ENCODE assay signal across 8 cellular contexts in the genomic region with DNA sequence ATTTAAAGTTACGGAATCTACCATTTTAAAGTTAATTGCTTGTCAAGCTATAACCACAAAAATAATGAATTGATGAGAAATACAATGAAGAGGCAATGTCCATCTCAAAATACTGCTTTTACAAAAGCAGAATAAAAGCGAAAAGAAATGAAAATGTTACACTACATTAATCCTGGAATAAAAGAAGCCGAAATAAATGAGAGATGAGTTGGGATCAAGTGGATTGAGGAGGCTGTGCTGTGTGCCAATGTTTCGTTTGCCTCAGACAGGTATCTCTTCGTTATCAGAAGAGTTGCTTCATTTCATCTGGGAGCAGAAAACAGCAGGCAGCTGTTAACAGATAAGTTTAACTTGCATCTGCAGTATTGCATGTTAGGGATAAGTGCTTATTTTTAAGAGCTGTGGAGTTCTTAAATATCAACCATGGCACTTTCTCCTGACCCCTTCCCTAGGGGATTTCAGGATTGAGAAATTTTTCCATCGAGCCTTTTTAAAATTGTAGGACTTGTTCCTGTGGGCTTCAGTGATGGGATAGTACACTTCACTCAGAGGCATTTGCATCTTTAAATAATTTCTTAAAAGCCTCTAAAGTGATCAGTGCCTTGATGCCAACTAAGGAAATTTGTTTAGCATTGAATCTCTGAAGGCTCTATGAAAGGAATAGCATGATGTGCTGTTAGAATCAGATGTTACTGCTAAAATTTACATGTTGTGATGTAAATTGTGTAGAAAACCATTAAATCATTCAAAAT. TPM values are rescaled to one million over a fixed set of nuclear protein-coding genes. Genes with fewer than 3 reads are reported as not detected.
A peak's percentile ranks its signal among the peaks of the same experiment; 100 is the strongest.
DNase-seq lines count a peak whose midpoint lies in the region; ATAC-seq, FAIRE-seq and TF ChIP-seq lines count a peak whose summit lies in the region.

No MANE protein-coding gene starts in this region.

- H3K79me2 ChIP-seq in OCI-LY3 (ENCODE audit: low read length) (peaks cover 88% of the 10 kb centered on the region), fibroblast of lung (ENCODE audit: control insufficient read depth, insufficient read depth, low read length) (peaks cover 88% of the 10 kb centered on the region)

- intact Hi-C loops in activated CD4-positive, alpha-beta memory T cell treated with anti-CD3 and anti-CD28 coated beads for 36 hours (cut with micrococcal nuclease) = no loop called here

- H3K36me3 Mint-ChIP-seq in activated CD4-positive, alpha-beta memory T cell treated with anti-CD3 and anti-CD28 coated beads for 36 hours = peaks cover 4% of the 10 kb centered on the region

- H3K9ac ChIP-seq in OCI-LY3 (ENCODE audit: low read length) (peak overlapping the region; percentile 99), fibroblast of lung (ENCODE audit: insufficient read depth, low read length) (peak overlapping the region; percentile 97)

- H3K4me1 Mint-ChIP-seq in activated CD4-positive, alpha-beta memory T cell treated with anti-CD3 and anti-CD28 coated beads for 36 hours (ENCODE audit: low read depth) = peaks cover 36% of the 10 kb centered on the region

- no peaks in the 10 kb centered on the region for H3K9me3 ChIP-seq in OCI-LY3 (ENCODE audit: insufficient read depth, low read length)
- no peaks in the 10 kb centered on the region for H3K9me3 ChIP-seq in fibroblast of lung (ENCODE audit: control insufficient read depth, insufficient read depth, low read depth, low read length)

- ATAC-seq in GM18520 (IDR thresholded peaks at IDR 0.05; ENCODE audit: unreplicated experiment) = no peak

- FAIRE-seq in GM12891 (lab: Jason Lieb, UNC) = no peak

- H2AFZ ChIP-seq in OCI-LY3 (ENCODE audit: low read depth, low read length) (no peak overlapping the region), fibroblast of lung (ENCODE audit: low read length) (no peak overlapping the region)

- TF ChIP-seq CTCF in OCI-LY3 (IDR thresholded peaks at IDR 0.05; ENCODE audit: low read depth, low read length) = no peak
- TF ChIP-seq CTCF in fibroblast of lung (conservative IDR thresholded peaks at IDR 0.05 in 1 of 2, IDR thresholded peaks at IDR 0.05 in 1 of 2; ENCODE audit: low read depth in 1 of 2, low read length in 2 of 2) = no peak
- no peak for TF ChIP-seq CTCF in retinal pigment epithelial cell (conservative IDR thresholded peaks at IDR 0.05; ENCODE audit: low read depth, low read length)

- no peaks in the 10 kb centered on the region for H3K27me3 ChIP-seq in OCI-LY3 (ENCODE audit: low read depth, low read length)
- H3K27me3 ChIP-seq in fibroblast of lung (ENCODE audit: control insufficient read depth, insufficient read depth, low read length) = no peaks in the 10 kb centered on the region

- H3K4me2 ChIP-seq in OCI-LY3 (ENCODE audit: low read length) = peak overlapping the region; percentile 95
- peak overlapping the region; percentile 3 for H3K4me2 ChIP-seq in fibroblast of lung (ENCODE audit: extremely low read depth, insufficient read depth, low read length)

- DNase-seq in GM12891 (ENCODE audit: insufficient read length, low spot score) (no peak), fibroblast of lung (ENCODE audit: low read depth in 2 of 2) (peak; percentile 39 to 68), retinal pigment epithelial cell (ENCODE audit: low read depth) (no peak), NCI-H187 treated with DMSO at 0.1 percent for 48 hours (lab: John Stamatoyannopoulos, UW) (no peak)
- DNase-seq in activated CD4-positive, alpha-beta memory T cell treated with anti-CD3 and anti-CD28 coated beads for 36 hours = no peak
- DNase-seq in effector CD4-positive, alpha-beta T cell = no peak

- CTCF ChIA-PET in activated CD4-positive, alpha-beta memory T cell treated with anti-CD3 and anti-CD28 coated beads for 36 hours (lab: Charles Lee) = interaction anchor here (1.0 to 2.0 kb wide), 4 partner anchors 78 to 173 kb away, joined by 3 to 16 read pairs (median 4); partner anchors contain the start of gene NEAT1

- H4K20me1 ChIP-seq in OCI-LY3 (ENCODE audit: insufficient read depth, low read length) = peaks cover 78% of the 10 kb centered on the region
- H4K20me1 ChIP-seq in fibroblast of lung (ENCODE audit: control insufficient read depth, extremely low read depth, insufficient read depth, low read length) = peaks cover 11% of the 10 kb centered on the region

- peak; percentile 99 for TF ChIP-seq POLR2A in GM12891 (IDR thresholded peaks at IDR 0.05; ENCODE audit: low read depth, low read length)

- peaks cover 14% of the 10 kb centered on the region for H3K27me3 Mint-ChIP-seq in activated CD4-positive, alpha-beta memory T cell treated with anti-CD3 and anti-CD28 coated beads for 36 hours

- peak overlapping the region; percentile 83 for H3K4me3 ChIP-seq in OCI-LY3 (ENCODE audit: low read length)
- peak overlapping the region; percentile 72 to 98 (median 76) for H3K4me3 ChIP-seq in fibroblast of lung (replicated peaks in 1 of 4; ENCODE audit: control extremely low read depth in 1 of 4, insufficient read depth in 1 of 4, low read depth in 3 of 4, low read length in 4 of 4)
- peak overlapping the region; percentile 99 for H3K4me3 ChIP-seq in retinal pigment epithelial cell (ENCODE audit: low read length)

- H3K4me1 ChIP-seq in OCI-LY3 (ENCODE audit: low read length) (peaks cover 63% of the 10 kb centered on the region), fibroblast of lung (ENCODE audit: control insufficient read depth, extremely low read depth, insufficient read depth, low read length) (no peaks in the 10 kb centered on the region)

- H3K27ac Mint-ChIP-seq in activated CD4-positive, alpha-beta memory T cell treated with anti-CD3 and anti-CD28 coated beads for 36 hours = no peak overlapping the region

- H3K4me3 Mint-ChIP-seq in activated CD4-positive, alpha-beta memory T cell treated with anti-CD3 and anti-CD28 coated beads for 36 hours = no peak overlapping the region

- no peaks in the 10 kb centered on the region for H3K9me3 Mint-ChIP-seq in activated CD4-positive, alpha-beta memory T cell treated with anti-CD3 and anti-CD28 coated beads for 36 hours

- H3K27ac ChIP-seq in OCI-LY3 (ENCODE audit: low read length) (peak overlapping the region; percentile 91), fibroblast of lung (ENCODE audit: insufficient read depth, low read length) (peak overlapping the region; percentile 100)

- peaks cover 77% of the 10 kb centered on the region for H3K36me3 ChIP-seq in OCI-LY3 (replicated peaks; ENCODE audit: low read depth, low read length)
- H3K36me3 ChIP-seq in fibroblast of lung (ENCODE audit: control insufficient read depth, insufficient read depth, low read length) = peaks cover 9% of the 10 kb centered on the region

- POLR2A ChIA-PET in activated CD4-positive, alpha-beta memory T cell treated with anti-CD3 and anti-CD28 coated beads for 36 hours (lab: Charles Lee) = interaction anchor here (1.0 to 26.8 kb wide), 8 partner anchors 8 to 170 kb away, joined by 3 to 4089 read pairs (median 6); partner anchors contain the start of genes DPF2, FRMD8, MALAT1 and NEAT1

TF ChIP-seq in GM12891, 5 proteins besides CTCF, POLR2A, EP300 and RAD21:
- TF ChIP-seq POLR2AphosphoS5 (IDR thresholded peaks at IDR 0.05; ENCODE audit: low read depth, low read length) = peak; percentile 100
- TF ChIP-seq PAX5 (IDR thresholded peaks at IDR 0.05; ENCODE audit: insufficient read depth, low read length, severe bottlenecking) = no peak
- peak; percentile 45; the same call in 1 of the 2 replicates for TF ChIP-seq TAF1 (IDR thresholded peaks at IDR 0.05; ENCODE audit: low read depth, low read length)
- TF ChIP-seq POU2F2 (IDR thresholded peaks at IDR 0.05; ENCODE audit: low read depth, low read length) = peak; percentile 86; the same call in 1 of the 2 replicates
- TF ChIP-seq SPI1 (IDR thresholded peaks at IDR 0.05; ENCODE audit: low read depth, low read length) = no peak
TF ChIP-seq in GM12891: peak in this region for 3.

RNA-seq across cellular contexts. Expression of gene MALAT1, which starts 4.2 kb away (rescaled TPM):
- polyA plus RNA-seq in GM12891 (2012; ENCODE audit: low read depth, missing spikeins) = 839 TPM
- total RNA-seq in fibroblast of lung = 14,068 and 21,991 TPM in 2 replicates
- polyA plus RNA-seq in fibroblast of lung = 482 and 583 TPM in 2 replicates
- polyA plus RNA-seq in fibroblast of lung (2012) = 274 and 335 TPM in 2 replicates
- polyA minus RNA-seq in fibroblast of lung (ENCODE audit: low replicate concordance) = 1,820 and 2,014 TPM in 2 replicates
- 1,000 to 10,000 TPM; 8,046 to 8,888 TPM for total RNA-seq in activated CD4-positive, alpha-beta memory T cell treated with anti-CD3 and anti-CD28 coated beads for 36 hours

RNA-seq across cellular contexts. Expression of gene SCYL1, which starts 21.9 kb away (rescaled TPM):
- 33.4 TPM for polyA plus RNA-seq in GM12891 (2012; ENCODE audit: low read depth, missing spikeins)
- 73.2 and 84.6 TPM in 2 replicates for total RNA-seq in fibroblast of lung
- 58.2 and 62.3 TPM in 2 replicates for polyA plus RNA-seq in fibroblast of lung
- polyA plus RNA-seq in fibroblast of lung (2012) = 71.8 and 83.3 TPM in 2 replicates
- 160 and 182 TPM in 2 replicates for polyA minus RNA-seq in fibroblast of lung (ENCODE audit: low replicate concordance)
- 10 to 100 TPM; 67.8 to 69.8 TPM for total RNA-seq in activated CD4-positive, alpha-beta memory T cell treated with anti-CD3 and anti-CD28 coated beads for 36 hours

RNA-seq across cellular contexts. Expression of gene LTBP3, which starts 55.1 kb away (rescaled TPM):
- polyA plus RNA-seq in GM12891 (2012; ENCODE audit: low read depth, missing spikeins) = 14.6 TPM
- 37.3 and 39.0 TPM in 2 replicates for total RNA-seq in fibroblast of lung
- 40.4 and 47.2 TPM in 2 replicates for polyA plus RNA-seq in fibroblast of lung
- polyA plus RNA-seq in fibroblast of lung (2012) = 65.8 and 68.7 TPM in 2 replicates
- polyA minus RNA-seq in fibroblast of lung (ENCODE audit: low replicate concordance) = 54.6 and 262 TPM in 2 replicates
- 10 to 100 TPM; 60.7 to 63.3 TPM for total RNA-seq in activated CD4-positive, alpha-beta memory T cell treated with anti-CD3 and anti-CD28 coated beads for 36 hours

Comparison
In these comparisons a context has a peak if more than half of its experiments do, and no peak if none do; other contexts are left out.
1. DNase-seq: peak in fibroblast of lung (2 of 2); none in GM12891 (single experiment), retinal pigment epithelial cell (single experiment), activated CD4-positive, alpha-beta memory T cell treated with anti-CD3 and anti-CD28 coated beads for 36 hours (single experiment), NCI-H187 treated with DMSO at 0.1 percent for 48 hours (single experiment) and effector CD4-positive, alpha-beta T cell (single experiment).
2. Peak in every context shown above with its lines, with median percentiles within 50 percentile points of each other: H3K4me3 ChIP-seq.